ENCODE assay signal across 8 cellular contexts in the genomic region with DNA sequence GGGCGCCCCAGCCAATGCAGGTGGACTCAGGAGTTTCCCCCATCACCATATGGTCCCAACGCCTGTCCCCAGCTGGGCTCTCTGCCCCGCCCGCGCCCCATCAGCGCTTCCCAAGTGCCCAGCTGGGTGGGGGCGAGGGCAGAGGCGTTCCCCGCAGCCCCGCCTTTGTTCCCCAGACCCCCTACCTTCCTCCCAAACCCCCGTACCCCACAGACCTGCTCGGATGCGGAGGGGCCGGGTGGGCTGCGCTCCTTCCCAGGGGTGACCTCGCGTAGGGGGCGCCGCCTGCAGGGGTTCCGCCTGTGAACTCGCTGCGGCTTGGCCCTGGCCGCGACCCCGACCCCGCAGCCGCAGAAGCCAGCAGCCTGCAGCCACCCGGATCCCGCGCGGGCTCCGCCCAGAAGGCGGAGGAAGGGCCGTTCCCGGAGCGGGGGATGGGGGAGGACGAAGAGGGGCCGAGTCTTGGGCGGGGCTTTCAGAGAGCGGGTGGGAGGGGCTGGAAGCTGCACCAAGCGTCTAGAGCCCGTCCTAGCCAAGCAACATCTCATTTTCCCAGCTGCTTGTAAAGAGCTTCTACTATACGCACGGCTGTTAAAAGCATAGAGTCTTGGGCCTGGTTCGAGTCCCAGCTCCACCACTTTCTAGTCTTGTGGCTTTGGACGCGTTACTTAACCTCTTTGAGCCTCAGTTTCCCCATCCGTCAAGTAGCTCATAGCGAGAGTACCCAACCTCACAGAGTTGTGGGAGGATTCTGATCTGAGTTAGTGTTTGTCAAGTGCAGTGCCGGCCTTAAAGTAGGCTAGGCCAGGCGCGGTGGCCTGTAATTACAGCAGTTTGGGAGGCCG. TPM values are rescaled to one million over a fixed set of nuclear protein-coding genes. Genes with fewer than 3 reads are reported as not detected.
DNase-seq lines count a peak whose midpoint lies in the region; ATAC-seq and TF ChIP-seq lines count a peak whose summit lies in the region.

A gene with protein sequence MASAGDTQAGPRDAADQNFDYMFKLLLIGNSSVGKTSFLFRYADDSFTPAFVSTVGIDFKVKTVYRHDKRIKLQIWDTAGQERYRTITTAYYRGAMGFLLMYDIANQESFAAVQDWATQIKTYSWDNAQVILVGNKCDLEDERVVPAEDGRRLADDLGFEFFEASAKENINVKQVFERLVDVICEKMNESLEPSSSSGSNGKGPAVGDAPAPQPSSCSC (minus strand): TSS at position 404 of the 845 bp plus-strand sequence. CDS start 2,258 bp downstream, outside the sequence.

- TF ChIP-seq CTCF in HFFc6 (IDR thresholded peaks at IDR 0.05), result no peak; the same call in 1 of the 2 replicates
- TF ChIP-seq CTCF in brain (conservative IDR thresholded peaks at IDR 0.05), result no peak

- H3K9me3 Mint-ChIP-seq in HFFc6 (no peaks in the 10 kb centered on the region), brain (no peaks in the 10 kb centered on the region)

- peak; percentile 73 for DNase-seq in DMS 273 treated with DMSO at 0.1 percent for 48 hours (lab: John Stamatoyannopoulos, UW)
- DNase-seq in HFFc6, result peak; percentile 70
- DNase-seq in NCI-H2107 (lab: John Stamatoyannopoulos, UW), result peak; percentile 54
- peak; percentile 89 for DNase-seq in UCSD-AML1 (lab: John Stamatoyannopoulos, UW; ENCODE audit: unreplicated experiment)
- DNase-seq in sciatic nerve (ENCODE audit: low spot score), result peak; percentile 97

- H3K4me3 ChIP-seq in iPS-11a (ENCODE audit: low read depth, low read length), result peak within 1 kb of the TSS; percentile 50

- H3K4me1 Mint-ChIP-seq in HFFc6 (ENCODE audit: low read depth), result peaks cover 16% of the 10 kb centered on the region
- H3K4me1 Mint-ChIP-seq in brain, result peaks cover 22% of the 10 kb centered on the region

- peak; percentile 96 for ATAC-seq in sciatic nerve
- no peak for ATAC-seq in GM18498 (IDR thresholded peaks at IDR 0.05; ENCODE audit: unreplicated experiment)

- intact Hi-C loops in sciatic nerve (cut with DNase I), result no loop called here

- H3K36me3 Mint-ChIP-seq in HFFc6 (ENCODE audit: low read depth) (peaks cover 16% of the 10 kb centered on the region), brain (peaks cover 47% of the 10 kb centered on the region)

- H3K27ac Mint-ChIP-seq in HFFc6 (no peak within 1 kb of the TSS), brain (peak within 1 kb of the TSS; percentile 80 to 94 (median 85))

- peak within 1 kb of the TSS; percentile 80 for H3K4me3 Mint-ChIP-seq in HFFc6
- H3K4me3 Mint-ChIP-seq in brain, result peak within 1 kb of the TSS; percentile 83 to 90 (median 86)

- H3K27me3 Mint-ChIP-seq in HFFc6 (ENCODE audit: insufficient read depth) (no peaks in the 10 kb centered on the region), brain (peaks cover 7% of the 10 kb centered on the region)

RNA-seq across cellular contexts. Expression of the gene that starts here (rescaled TPM):
- 10 to 100 TPM in 2 of 6 experiments, 1 to 10 TPM in 4; 6.7 to 11.1 (median 8.7) TPM for total RNA-seq in HFFc6 (2021; fragmentation: NEBNext Ultra II Directional; extraction: Animal tissue kit (Norgen Biotek cat#: 25700))
- polyA plus RNA-seq in brain (ENCODE audit: insufficient read depth, low read depth, low replicate concordance), result 29.2 TPM
- 25.1 TPM for total RNA-seq in sciatic nerve
